12 cellular contexts compared by ENCODE assay signal in genomic region chr9:94112716-94113465, GRCh38.
"Had no signal": no experiment of that assay in that cellular context is flagged by ENCODE, and none has a peak within 500 bp of the region (broad histone marks: within the 10 kb centered on the region; RNA-seq: fewer than 3 reads in every experiment).

No MANE protein-coding gene starts in this region.

- H3K36me3 ChIP-seq: adrenal gland, heart right ventricle, neural progenitor cell, tibial artery had no signal

- H3K9me3 ChIP-seq: adrenal gland, heart right ventricle, tibial artery had no signal

- H2AFZ ChIP-seq: neural progenitor cell, parathyroid adenoma had no signal

- H3K9ac ChIP-seq: neural progenitor cell, parathyroid adenoma had no signal

- H3K79me2 ChIP-seq: parathyroid adenoma had no signal

- H3K27me3 ChIP-seq: adrenal gland, heart right ventricle, neural progenitor cell, tibial artery had no signal

- DNase-seq: activated CD4-positive, alpha-beta T cell treated with anti-CD3 and anti-CD28 coated beads for 36 hours; activated CD8-positive, alpha-beta memory T cell treated with anti-CD3 and anti-CD28 coated beads for 24 hours; activated naive CD4-positive, alpha-beta T cell treated with Interleukin-2 at 50 U/mL for 16 hours; adrenal gland; heart right ventricle; islet precursor cell; retina; tibial artery had no signal

- H3K4me2 ChIP-seq: neural progenitor cell had no signal

- H3K4me3 ChIP-seq: adrenal gland, heart right ventricle, neural progenitor cell, skin epidermis, tibial artery had no signal

- H3K27ac ChIP-seq: adrenal gland, neural progenitor cell, parathyroid adenoma, skin epidermis, tibial artery, VCaP had no signal

- ATAC-seq: activated CD4-positive, alpha-beta T cell treated with anti-CD3 and anti-CD28 coated beads for 36 hours had no signal

- H3K4me1 ChIP-seq: adrenal gland, neural progenitor cell, parathyroid adenoma had no signal
